10 cellular contexts compared by ENCODE assay signal in the genomic region with DNA sequence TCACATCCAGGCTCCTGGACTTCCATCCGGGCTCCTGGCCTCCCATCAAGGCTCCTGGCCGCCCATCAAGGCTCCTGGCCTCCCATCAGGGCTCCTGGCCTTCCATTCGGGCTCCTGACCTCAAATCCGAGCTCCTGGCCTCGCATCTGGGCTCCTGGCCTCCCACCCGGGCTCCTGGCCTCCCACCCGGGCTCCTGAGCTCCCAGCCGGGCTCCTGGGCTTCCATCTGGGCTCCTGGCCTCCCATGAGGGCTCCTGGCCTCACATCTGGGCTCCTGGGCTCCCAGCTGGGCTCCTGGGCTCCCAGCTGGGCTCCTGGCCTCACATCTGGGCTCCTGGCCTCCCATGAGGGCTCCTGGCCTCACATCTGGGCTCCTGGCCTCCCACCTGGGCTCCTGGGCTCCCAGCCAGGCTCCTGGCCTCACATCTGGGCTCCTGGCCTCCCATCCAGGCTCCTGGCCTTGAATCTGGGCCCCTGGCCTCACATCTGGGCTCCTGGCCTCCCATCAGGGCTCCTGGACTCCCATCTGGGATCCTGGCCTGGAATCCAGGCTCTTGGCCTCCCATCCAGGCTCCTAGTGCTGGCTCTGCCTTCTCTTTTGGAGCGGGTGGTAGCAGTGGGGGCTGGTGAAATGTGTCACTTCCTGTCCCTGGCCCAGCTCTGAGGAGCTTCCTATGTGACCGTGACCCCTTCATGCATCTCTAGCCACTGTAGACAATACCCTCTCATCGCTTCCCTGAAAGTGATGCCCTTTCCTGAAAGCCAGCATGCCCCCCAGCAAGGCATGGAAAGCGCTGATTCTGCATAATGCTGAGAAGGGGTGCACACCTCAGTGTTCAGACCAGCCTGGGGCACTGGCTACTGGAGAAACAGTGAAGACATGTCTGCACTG.
DNase-seq lines count a peak whose midpoint lies in the region; ATAC-seq, FAIRE-seq and TF ChIP-seq lines count a peak whose summit lies in the region.
"Had no signal": no experiment of that assay in that cellular context is flagged by ENCODE, and none has a peak within 500 bp of the region (broad histone marks: within the 10 kb centered on the region; RNA-seq: fewer than 3 reads in every experiment).

No MANE protein-coding gene starts in this region.

- H3K36me3 Mint-ChIP-seq in activated B cell treated with CpG ODN at 0.5 μM for 24 hours (ENCODE audit: low read depth) = no peaks in the 10 kb centered on the region

- H3K4me1 Mint-ChIP-seq in activated B cell treated with CpG ODN at 0.5 μM for 24 hours = peaks cover 40% of the 10 kb centered on the region

- H3K27me3 Mint-ChIP-seq in activated B cell treated with CpG ODN at 0.5 μM for 24 hours = peaks cover 15% of the 10 kb centered on the region

- ATAC-seq in GM19043 (IDR thresholded peaks at IDR 0.05; ENCODE audit: low read depth, unreplicated experiment) = peak; percentile 47
- peak; percentile 65 for ATAC-seq in activated B cell treated with CpG ODN at 0.5 μM for 24 hours (ENCODE audit: low read depth)
- ATAC-seq in mucosa of descending colon = peak; percentile 47
- ATAC-seq: left colon had no signal

- CTCF ChIA-PET in activated B cell treated with CpG ODN at 0.5 μM for 24 hours (lab: Charles Lee) = interaction anchor here (0.6 to 0.9 kb wide), 3 partner anchors 40 to 280 kb away, joined by 3 to 5 read pairs (median 3); a partner anchor contains a TSS

- POLR2A ChIA-PET in activated B cell treated with CpG ODN at 0.5 μM for 24 hours (lab: Charles Lee) = interaction anchor here (0.7 to 1.6 kb wide), 6 partner anchors 11 to 277 kb away, joined by 3 to 8 read pairs (median 4); a partner anchor contains a TSS

- H3K27ac Mint-ChIP-seq in activated B cell treated with CpG ODN at 0.5 μM for 24 hours = no peak overlapping the region

- DNase-seq in CD1c-positive myeloid dendritic cell (ENCODE audit: extremely low spot score) (peak; percentile 48), activated B cell treated with CpG ODN at 0.5 μM for 24 hours (no peak), mucosa of descending colon (no peak), frontal cortex (ENCODE audit: low spot score in 2 of 2) (no peak), NCI-H2107 treated with DMSO at 0.1 percent for 48 hours (lab: John Stamatoyannopoulos, UW; ENCODE audit: unreplicated experiment) (no peak), SKM-1 (lab: John Stamatoyannopoulos, UW; ENCODE audit: unreplicated experiment) (no peak)
- DNase-seq: left colon, NCI-H446 treated with DMSO at 0.1 percent for 48 hours had no signal

- no peak overlapping the region for H3K4me3 Mint-ChIP-seq in activated B cell treated with CpG ODN at 0.5 μM for 24 hours

- H3K4me1 ChIP-seq in mucosa of descending colon (ENCODE audit: low read depth) = no peaks in the 10 kb centered on the region
- H3K4me1 ChIP-seq: prostate gland had no signal

- no peaks in the 10 kb centered on the region for H3K9me3 Mint-ChIP-seq in activated B cell treated with CpG ODN at 0.5 μM for 24 hours

- intact Hi-C loops in activated B cell treated with CpG ODN at 0.5 μM for 24 hours (cut with micrococcal nuclease) (no loop called here), mucosa of descending colon (cut with DNase I, micrococcal nuclease) (no loop called here)

- H3K36me3 ChIP-seq in mucosa of descending colon (ENCODE audit: low read depth) = no peaks in the 10 kb centered on the region
- H3K36me3 ChIP-seq: prostate gland had no signal

- H3K4me3 ChIP-seq in mucosa of descending colon = no peak overlapping the region
- H3K4me3 ChIP-seq: prostate gland had no signal

- TF ChIP-seq CTCF in activated B cell treated with CpG ODN at 0.5 μM for 24 hours (IDR thresholded peaks at IDR 0.05) (no peak), mucosa of descending colon (IDR thresholded peaks at IDR 0.05) (no peak)

- no peaks in the 10 kb centered on the region for H3K9me3 ChIP-seq in mucosa of descending colon
- H3K9me3 ChIP-seq: prostate gland had no signal

- no peak for FAIRE-seq in frontal cortex (lab: Jason Lieb, UNC)
